ENCODE assay signal across 8 cellular contexts in genomic region chr6:125153541-125154183, GRCh38. TPM values are rescaled to one million over a fixed set of nuclear protein-coding genes. Genes with fewer than 3 reads are reported as not detected.
DNase-seq lines count a peak whose midpoint lies in the region; ATAC-seq lines count a peak whose summit lies in the region.

TSS of gene TPD52L1 (plus strand) at chr6:125153773. CDS start at chr6:125153952, 179 bp downstream.

- no peak within 1 kb of the TSS for H3K27ac Mint-ChIP-seq in dendritic cell treated with granulocyte-macrophage colony-stimulating factor and Interleukin-4, amounts not matched to agents 40 ng/mL and 50 ng/mL, for 4 days

- peaks cover 24% of the 10 kb centered on the region for H3K4me1 Mint-ChIP-seq in dendritic cell treated with granulocyte-macrophage colony-stimulating factor and Interleukin-4, amounts not matched to agents 40 ng/mL and 50 ng/mL, for 4 days (ENCODE audit: low read depth)

- intact Hi-C loops in dendritic cell treated with granulocyte-macrophage colony-stimulating factor and Interleukin-4, amounts not matched to agents 40 ng/mL and 50 ng/mL, for 4 days (cut with micrococcal nuclease) = no loop called here

- peaks cover 35% of the 10 kb centered on the region for H3K27me3 Mint-ChIP-seq in dendritic cell treated with granulocyte-macrophage colony-stimulating factor and Interleukin-4, amounts not matched to agents 40 ng/mL and 50 ng/mL, for 4 days

- peak; percentile 57 for DNase-seq in A172 (ENCODE audit: low spot score)
- DNase-seq in NCI-H2196 treated with DMSO at 0.1 percent for 48 hours (lab: John Stamatoyannopoulos, UW; ENCODE audit: unreplicated experiment) = peak; percentile 68
- peak; percentile 44 to 45 for DNase-seq in activated CD4-positive, alpha-beta T cell treated with anti-CD3 and anti-CD28 coated beads for 4 hours
- DNase-seq in left lobe of liver (ENCODE audit: low spot score) = peak; percentile 93
- DNase-seq in stimulated activated CD4-positive, alpha-beta T cell treated with anti-CD3 and anti-CD28 coated beads, Interleukin-1b, Interleukin-23, amount 100 ng/mL, for 48 hours = peak; percentile 59

- peak within 1 kb of the TSS; percentile 71 for H3K4me3 Mint-ChIP-seq in dendritic cell treated with granulocyte-macrophage colony-stimulating factor and Interleukin-4, amounts not matched to agents 40 ng/mL and 50 ng/mL, for 4 days

- no peaks in the 10 kb centered on the region for H3K9me3 Mint-ChIP-seq in dendritic cell treated with granulocyte-macrophage colony-stimulating factor and Interleukin-4, amounts not matched to agents 40 ng/mL and 50 ng/mL, for 4 days

- peak; percentile 98 for ATAC-seq in GM18861 (IDR thresholded peaks at IDR 0.05; ENCODE audit: unreplicated experiment)
- peak; percentile 98 for ATAC-seq in HG03095 (IDR thresholded peaks at IDR 0.05; ENCODE audit: unreplicated experiment)
- peak; percentile 94 for ATAC-seq in left lobe of liver

- no peaks in the 10 kb centered on the region for H3K36me3 Mint-ChIP-seq in dendritic cell treated with granulocyte-macrophage colony-stimulating factor and Interleukin-4, amounts not matched to agents 40 ng/mL and 50 ng/mL, for 4 days (ENCODE audit: low read depth)

RNA-seq across cellular contexts. Expression of gene TPD52L1, which starts in this region (rescaled TPM):
- total RNA-seq in A172 (2014; rRNA removed; shearing (Covaris generic)) = 2.9 and 3.2 TPM in 2 replicates
- total RNA-seq in left lobe of liver = 49.7 TPM

Comparison
In these comparisons a context has a peak if more than half of its experiments do, and no peak if none do; other contexts are left out.
1. Peak in every context shown above with its lines: DNase-seq and ATAC-seq.
2. RNA of gene TPD52L1 (total RNA-seq): 49.7 TPM in left lobe of liver (single experiment); 2.9 to 3.2 TPM in A172; every median in the first group is over 10 times any median in the second.